ENCODE assay signal across 10 cellular contexts in the genomic region with DNA sequence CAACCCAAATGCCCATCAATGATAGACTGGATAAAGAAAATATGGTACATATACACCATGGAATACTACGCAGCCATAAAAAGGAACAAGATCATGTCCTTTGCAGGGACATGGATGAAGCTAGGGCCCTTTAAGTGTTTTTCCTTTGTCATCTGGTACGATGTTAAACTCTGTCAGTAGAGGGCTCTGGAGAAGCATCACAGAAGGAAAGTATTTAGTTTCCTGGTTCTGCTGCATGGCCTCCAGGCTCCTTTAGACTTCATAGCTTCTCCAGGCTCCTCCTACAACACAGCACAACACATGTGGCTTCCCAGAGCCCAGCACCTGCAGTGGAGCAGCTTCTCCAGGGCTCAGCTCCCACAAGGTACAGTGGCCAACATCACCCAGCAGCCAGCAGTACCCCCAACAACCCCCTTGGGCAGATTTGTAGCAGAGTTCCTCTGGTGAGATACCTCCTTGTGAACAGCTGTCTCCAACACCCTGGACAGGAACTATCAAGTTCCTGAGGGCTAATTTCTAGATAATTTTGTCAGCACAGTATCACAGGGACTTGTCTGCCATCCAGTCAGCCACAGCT.
DNase-seq lines count a peak whose midpoint lies in the region; ATAC-seq, FAIRE-seq and TF ChIP-seq lines count a peak whose summit lies in the region.
"Had no signal": no experiment of that assay in that cellular context is flagged by ENCODE, and none has a peak within 500 bp of the region (broad histone marks: within the 10 kb centered on the region; RNA-seq: fewer than 3 reads in every experiment).

No MANE protein-coding gene starts in this region.

- intact Hi-C loops in HepG2 (cut with micrococcal nuclease; ENCODE audit: unreplicated experiment) (no loop called here), esophagus squamous epithelium (cut with DNase I) (no loop called here)
- intact Hi-C loops in CD8-positive, alpha-beta T cell (cut with DNase I, micrococcal nuclease), result loop anchor here (1.0 to 2.0 kb wide), 3 partner anchors 64 to 81 kb away; a partner anchor contains a TSS

- in situ Hi-C loops in HepG2 (cut with HindIII; ENCODE audit: extremely low pct_ligation_motif_present, low pct_unique_long_range_greater_than_20kb), result no loop called here

- 19% methylated on average over 2 of the region's 2 CpGs for WGBS in HepG2 (ENCODE audit: low lambda C conversion rate)
- 57 to 58% methylated on average over 2 of the region's 2 CpGs for WGBS in esophagus squamous epithelium, 2 donors

- H3K4me3 ChIP-seq in HepG2 (replicated peaks in 1 of 3; ENCODE audit: insufficient read depth in 1 of 3, low read depth in 2 of 3, low read length in 3 of 3) (no peak overlapping the region), esophagus squamous epithelium (no peak overlapping the region)
- no peak overlapping the region for H3K4me3 ChIP-seq in CD8-positive, alpha-beta T cell (ENCODE audit: low read depth, low read length)
- H3K4me3 ChIP-seq: BLaER1 had no signal

- DNase-seq in NCI-H2171 treated with DMSO at 0.1 percent for 48 hours (lab: John Stamatoyannopoulos, UW) (peak; percentile 11), NCI-H2171 (lab: John Stamatoyannopoulos, UW) (no peak), HepG2 (ENCODE audit: low spot score) (no peak), SKM-1 treated with dmso at 0.1 percent for 144 hours (lab: John Stamatoyannopoulos, UW; ENCODE audit: unreplicated experiment) (no peak), esophagus squamous epithelium (lab: John Stamatoyannopoulos, UW) (no peak)
- DNase-seq in CD8-positive, alpha-beta T cell, result no peak

- no peaks in the 10 kb centered on the region for H3K4me1 ChIP-seq in HepG2 (ENCODE audit: insufficient read depth, low read length)
- no peaks in the 10 kb centered on the region for H3K4me1 ChIP-seq in CD8-positive, alpha-beta T cell (ENCODE audit: insufficient read depth, low read length)
- H3K4me1 ChIP-seq in esophagus squamous epithelium, result no peaks in the 10 kb centered on the region
- H3K4me1 ChIP-seq: BLaER1 had no signal

- BruUV-seq in HepG2 (replicated peaks; lab: Mats Ljungman, UMichigan), result no TSS peak

- CTCF ChIA-PET in HepG2 (lab: Yijun Ruan, JAX; ENCODE audit: low intra/inter-chr PET ratio, low total read pairs), result no interaction called here
- CTCF ChIA-PET in CD8-positive, alpha-beta T cell (lab: Charles Lee), result interaction anchor here (0.6 to 3.0 kb wide), 7 partner anchors 12 to 157 kb away, joined by 3 to 10 read pairs (median 5); no protein-coding TSS in a partner anchor

- H2AFZ ChIP-seq in HepG2 (ENCODE audit: low read length), result no peak overlapping the region

- no peak for FAIRE-seq in HepG2 (lab: Jason Lieb, UNC)

- no peaks in the 10 kb centered on the region for H3K36me3 Mint-ChIP-seq in CD8-positive, alpha-beta T cell

- no peaks in the 10 kb centered on the region for H4K20me1 ChIP-seq in HepG2 (ENCODE audit: insufficient read depth, low read length)
- H4K20me1 ChIP-seq: BLaER1 had no signal

- H3K27me3 ChIP-seq in HepG2 (ENCODE audit: control insufficient read depth in 1 of 2, insufficient read depth in 2 of 2, low read length in 2 of 2) (no peaks in the 10 kb centered on the region; a peak in 1 of 5 replicates), esophagus squamous epithelium (no peaks in the 10 kb centered on the region)
- no peaks in the 10 kb centered on the region for H3K27me3 ChIP-seq in CD8-positive, alpha-beta T cell (ENCODE audit: insufficient read depth, low read length)
- H3K27me3 ChIP-seq: BLaER1, neutrophil had no signal

- TF ChIP-seq POLR2A in HepG2 (IDR thresholded peaks at IDR 0.05; ENCODE audit: insufficient read depth in 1 of 2, low read depth in 2 of 2, low read length in 2 of 2) (no peak), esophagus squamous epithelium (IDR thresholded peaks at IDR 0.05) (no peak)

- peak; percentile 41 for TF ChIP-seq CTCF in VCaP (conservative IDR thresholded peaks at IDR 0.05)
- TF ChIP-seq CTCF in HepG2 (CRISPR knock-in tag; IDR thresholded peaks at IDR 0.05), result peak; percentile 13; the same call in 1 of the 2 replicates
- TF ChIP-seq CTCF in CD8-positive, alpha-beta T cell (IDR thresholded peaks at IDR 0.05), result no peak
- TF ChIP-seq CTCF in esophagus squamous epithelium (IDR thresholded peaks at IDR 0.05), result peak in 3 of 6 experiments; percentile 6 to 42 (median 20)

- H3K27me3 Mint-ChIP-seq in CD8-positive, alpha-beta T cell (ENCODE audit: low read depth), result peaks cover 2% of the 10 kb centered on the region

- no peak overlapping the region for H3K4me3 Mint-ChIP-seq in CD8-positive, alpha-beta T cell

- no peaks in the 10 kb centered on the region for H3K9me3 Mint-ChIP-seq in CD8-positive, alpha-beta T cell

- ATAC-seq in HG03108 (IDR thresholded peaks at IDR 0.05; ENCODE audit: unreplicated experiment) (peak; percentile 42), HepG2 (peak; percentile 62)
- no peak for ATAC-seq in CD8-positive, alpha-beta T cell

- TF ChIP-seq EP300 in HepG2 (IDR thresholded peaks at IDR 0.05; ENCODE audit: low read depth in 2 of 2, low read length in 2 of 2) (no peak), HepG2 (CRISPR knock-in tag; IDR thresholded peaks at IDR 0.05; ENCODE audit: borderline replicate concordance) (no peak)

- H3K36me3 ChIP-seq in HepG2 (replicated peaks in 1 of 2; ENCODE audit: control insufficient read depth in 1 of 2, insufficient read depth in 2 of 2, low read length in 2 of 2) (no peaks in the 10 kb centered on the region), esophagus squamous epithelium (no peaks in the 10 kb centered on the region)
- no peaks in the 10 kb centered on the region for H3K36me3 ChIP-seq in CD8-positive, alpha-beta T cell (ENCODE audit: insufficient read depth, low read length)
- H3K36me3 ChIP-seq: BLaER1, neutrophil had no signal

- H3K27ac ChIP-seq in VCaP, result no peak overlapping the region
- no peak overlapping the region for H3K27ac ChIP-seq in HepG2 (ENCODE audit: extremely low read length, insufficient read depth, low read length)
- no peak overlapping the region for H3K27ac ChIP-seq in CD8-positive, alpha-beta T cell (ENCODE audit: low read depth, low read length)
- H3K27ac ChIP-seq in esophagus squamous epithelium, result no peak overlapping the region
- H3K27ac ChIP-seq: BLaER1, neutrophil had no signal

- H3K4me1 Mint-ChIP-seq in CD8-positive, alpha-beta T cell (ENCODE audit: low read depth), result no peaks in the 10 kb centered on the region

- H3K4me2 ChIP-seq in HepG2 (ENCODE audit: low read depth, low read length), result no peak overlapping the region
- H3K4me2 ChIP-seq: BLaER1 had no signal

- H3K79me2 ChIP-seq in HepG2 (ENCODE audit: insufficient read depth, low read length), result no peaks in the 10 kb centered on the region

- TF ChIP-seq RAD21 in HepG2 (CRISPR knock-in tag; IDR thresholded peaks at IDR 0.05), result no peak

- H3K27ac Mint-ChIP-seq in CD8-positive, alpha-beta T cell, result no peak overlapping the region

- H3K9me3 ChIP-seq in HepG2 (ENCODE audit: low read length), result no peaks in the 10 kb centered on the region
- H3K9me3 ChIP-seq in CD8-positive, alpha-beta T cell (ENCODE audit: low read length), result no peaks in the 10 kb centered on the region
- H3K9me3 ChIP-seq in esophagus squamous epithelium, result no peaks in the 10 kb centered on the region
- H3K9me3 ChIP-seq: BLaER1, neutrophil had no signal

- no peak overlapping the region for H3K9ac ChIP-seq in HepG2 (ENCODE audit: insufficient read depth, low read depth, low read length)
- H3K9ac ChIP-seq: BLaER1 had no signal

- POLR2A ChIA-PET in HepG2 (lab: Yijun Ruan, JAX), result no interaction called here
- POLR2A ChIA-PET in CD8-positive, alpha-beta T cell (lab: Charles Lee), result interaction anchor here (1.3 kb wide), 1 partner anchor 63 kb away, joined by 6 read pairs; no protein-coding TSS in a partner anchor

TF ChIP-seq in HepG2, 621 proteins besides CTCF, POLR2A, EP300 and RAD21:
- TF ChIP-seq ADNP (CRISPR knock-in tag; IDR thresholded peaks at IDR 0.05) (no peak), TEAD2 (CRISPR knock-in tag; IDR thresholded peaks at IDR 0.05) (no peak), CAMTA2 (CRISPR knock-in tag; IDR thresholded peaks at IDR 0.05; ENCODE audit: borderline replicate concordance) (no peak), THYN1 (CRISPR knock-in tag; IDR thresholded peaks at IDR 0.05; ENCODE audit: borderline replicate concordance, low read depth) (no peak), ZNF256 (CRISPR knock-in tag; conservative IDR thresholded peaks at IDR 0.05) (no peak), ZNF354B (CRISPR knock-in tag; IDR thresholded peaks at IDR 0.05) (no peak)
- TF ChIP-seq, protein P1, sequence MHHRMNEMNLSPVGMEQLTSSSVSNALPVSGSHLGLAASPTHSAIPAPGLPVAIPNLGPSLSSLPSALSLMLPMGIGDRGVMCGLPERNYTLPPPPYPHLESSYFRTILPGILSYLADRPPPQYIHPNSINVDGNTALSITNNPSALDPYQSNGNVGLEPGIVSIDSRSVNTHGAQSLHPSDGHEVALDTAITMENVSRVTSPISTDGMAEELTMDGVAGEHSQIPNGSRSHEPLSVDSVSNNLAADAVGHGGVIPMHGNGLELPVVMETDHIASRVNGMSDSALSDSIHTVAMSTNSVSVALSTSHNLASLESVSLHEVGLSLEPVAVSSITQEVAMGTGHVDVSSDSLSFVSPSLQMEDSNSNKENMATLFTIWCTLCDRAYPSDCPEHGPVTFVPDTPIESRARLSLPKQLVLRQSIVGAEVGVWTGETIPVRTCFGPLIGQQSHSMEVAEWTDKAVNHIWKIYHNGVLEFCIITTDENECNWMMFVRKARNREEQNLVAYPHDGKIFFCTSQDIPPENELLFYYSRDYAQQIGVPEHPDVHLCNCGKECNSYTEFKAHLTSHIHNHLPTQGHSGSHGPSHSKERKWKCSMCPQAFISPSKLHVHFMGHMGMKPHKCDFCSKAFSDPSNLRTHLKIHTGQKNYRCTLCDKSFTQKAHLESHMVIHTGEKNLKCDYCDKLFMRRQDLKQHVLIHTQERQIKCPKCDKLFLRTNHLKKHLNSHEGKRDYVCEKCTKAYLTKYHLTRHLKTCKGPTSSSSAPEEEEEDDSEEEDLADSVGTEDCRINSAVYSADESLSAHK (CRISPR knock-in tag; IDR thresholded peaks at IDR 0.05; ENCODE audit: borderline replicate concordance), result no peak

Comparison
In these comparisons a context has a peak if more than half of its experiments do, and no peak if none do; other contexts are left out.
1. intact Hi-C loops: an anchor here in CD8-positive, alpha-beta T cell (1.0 to 2.0 kb wide); none called in HepG2 and esophagus squamous epithelium.